7 cellular contexts compared by ENCODE assay signal in the genomic region with DNA sequence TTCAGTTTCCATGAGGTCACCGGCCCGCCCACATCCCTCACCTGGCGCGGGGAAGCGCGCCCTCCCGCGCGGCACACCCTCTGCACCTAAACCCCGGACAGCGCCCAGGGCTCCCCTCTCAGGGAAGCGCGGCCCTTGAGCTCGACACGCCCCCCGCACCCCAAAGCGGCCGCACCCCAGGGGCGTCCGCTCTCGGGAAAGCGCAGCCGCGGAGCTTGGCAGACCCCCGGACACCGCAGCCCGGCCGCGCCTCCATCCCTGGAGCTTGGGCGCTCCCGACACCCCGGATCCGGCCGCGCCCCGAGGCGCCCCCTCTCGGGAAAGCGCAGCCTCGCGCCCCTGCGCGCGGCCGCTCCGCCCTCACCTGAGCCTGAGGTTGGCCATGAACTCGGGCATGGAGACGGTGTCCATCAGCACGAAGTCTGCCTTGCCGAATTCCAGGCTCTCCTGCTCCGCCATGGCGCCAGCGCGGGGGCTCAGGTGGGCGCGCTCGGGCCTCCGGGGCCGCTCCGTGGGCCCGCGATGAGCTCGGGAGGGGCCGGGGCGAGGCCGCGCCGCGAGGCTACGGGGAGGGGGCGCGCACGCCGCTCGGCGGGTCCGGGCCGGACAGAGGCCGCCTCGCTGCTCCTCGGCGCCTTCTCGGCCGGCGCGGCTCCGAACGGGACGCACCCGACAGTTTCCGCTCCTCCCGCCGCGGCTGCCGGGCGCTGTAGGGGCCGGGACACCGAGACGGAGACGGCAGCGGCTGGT. TPM values are rescaled to one million over a fixed set of nuclear protein-coding genes. Genes with fewer than 3 reads are reported as not detected.
DNase-seq lines count a peak whose midpoint lies in the region; ATAC-seq and TF ChIP-seq lines count a peak whose summit lies in the region.

MYO1D (minus strand) TSS at position 711 of the 750 bp plus-strand sequence; CDS start at position 459, 252 bp downstream.

- ATAC-seq in HG02970 (IDR thresholded peaks at IDR 0.05; ENCODE audit: low FRiP score, unreplicated experiment), result peak; percentile 55
- peak; percentile 63 for ATAC-seq in stimulated activated naive CD8-positive, alpha-beta T cell treated with anti-CD3 and anti-CD28 coated beads, Interleukin-15, amount 100 ng/mL, for 72 hours

- peak; percentile 37 to 83 for DNase-seq in NCI-H526 (lab: John Stamatoyannopoulos, UW)
- DNase-seq in activated T-cell treated with anti-CD3 and anti-CD28 coated beads, Interleukin-2, amount 50 U/mL, for 24 hours, result peak; percentile 80
- DNase-seq in fibroblast of mammary gland (ENCODE audit: low read depth), result no peak
- DNase-seq in neural crest cell (ENCODE audit: low read depth, low spot score), result peak; percentile 26
- DNase-seq in stimulated activated naive CD8-positive, alpha-beta T cell treated with anti-CD3 and anti-CD28 coated beads, Interleukin-15, amount 100 ng/mL, for 72 hours, result peak; percentile 68 to 70

- H3K4me1 Mint-ChIP-seq in activated T-cell treated with anti-CD3 and anti-CD28 coated beads, Interleukin-2, amount 50 U/mL, for 24 hours (ENCODE audit: low read depth), result peaks cover 25% of the 10 kb centered on the region
- H3K4me1 Mint-ChIP-seq in neural crest cell, result peaks cover 17% of the 10 kb centered on the region
- H3K4me1 Mint-ChIP-seq in stimulated activated naive CD8-positive, alpha-beta T cell treated with anti-CD3 and anti-CD28 coated beads, Interleukin-15, amount 100 ng/mL, for 72 hours, result peaks cover 8% of the 10 kb centered on the region

- peak within 1 kb of the TSS; percentile 80 for H3K4me3 Mint-ChIP-seq in activated T-cell treated with anti-CD3 and anti-CD28 coated beads, Interleukin-2, amount 50 U/mL, for 24 hours
- H3K4me3 Mint-ChIP-seq in neural crest cell, result peak within 1 kb of the TSS; percentile 92
- peak within 1 kb of the TSS; percentile 87 to 90 for H3K4me3 Mint-ChIP-seq in stimulated activated naive CD8-positive, alpha-beta T cell treated with anti-CD3 and anti-CD28 coated beads, Interleukin-15, amount 100 ng/mL, for 72 hours

- no peaks in the 10 kb centered on the region for H3K9me3 Mint-ChIP-seq in activated T-cell treated with anti-CD3 and anti-CD28 coated beads, Interleukin-2, amount 50 U/mL, for 24 hours
- no peaks in the 10 kb centered on the region for H3K9me3 Mint-ChIP-seq in neural crest cell
- no peaks in the 10 kb centered on the region for H3K9me3 Mint-ChIP-seq in stimulated activated naive CD8-positive, alpha-beta T cell treated with anti-CD3 and anti-CD28 coated beads, Interleukin-15, amount 100 ng/mL, for 72 hours

- TF ChIP-seq CTCF in fibroblast of mammary gland (conservative IDR thresholded peaks at IDR 0.05; ENCODE audit: control insufficient read depth, insufficient read depth, low read depth, low read length) (no peak), neural crest cell (conservative IDR thresholded peaks at IDR 0.05) (peak; percentile 54)

- H3K36me3 Mint-ChIP-seq in activated T-cell treated with anti-CD3 and anti-CD28 coated beads, Interleukin-2, amount 50 U/mL, for 24 hours (ENCODE audit: low read depth), result no peaks in the 10 kb centered on the region
- H3K36me3 Mint-ChIP-seq in neural crest cell (ENCODE audit: low read depth), result no peaks in the 10 kb centered on the region

- H3K4me3 ChIP-seq in fibroblast of mammary gland (ENCODE audit: control insufficient read depth, low read depth, low read length), result peak within 1 kb of the TSS; percentile 73

- H3K27ac Mint-ChIP-seq in activated T-cell treated with anti-CD3 and anti-CD28 coated beads, Interleukin-2, amount 50 U/mL, for 24 hours, result peak within 1 kb of the TSS; percentile 80
- H3K27ac Mint-ChIP-seq in neural crest cell (ENCODE audit: unreplicated experiment), result no peak within 1 kb of the TSS
- peak within 1 kb of the TSS; percentile 35 to 59 for H3K27ac Mint-ChIP-seq in stimulated activated naive CD8-positive, alpha-beta T cell treated with anti-CD3 and anti-CD28 coated beads, Interleukin-15, amount 100 ng/mL, for 72 hours

- peak; percentile 41 for TF ChIP-seq POLR2A in GM18526 (IDR thresholded peaks at IDR 0.05; ENCODE audit: extremely low read depth, insufficient read length)

- H3K27me3 Mint-ChIP-seq in activated T-cell treated with anti-CD3 and anti-CD28 coated beads, Interleukin-2, amount 50 U/mL, for 24 hours, result no peaks in the 10 kb centered on the region
- peaks cover 58% of the 10 kb centered on the region for H3K27me3 Mint-ChIP-seq in neural crest cell (ENCODE audit: low read depth)
- H3K27me3 Mint-ChIP-seq in stimulated activated naive CD8-positive, alpha-beta T cell treated with anti-CD3 and anti-CD28 coated beads, Interleukin-15, amount 100 ng/mL, for 72 hours, result peaks cover 7% of the 10 kb centered on the region

RNA-seq across cellular contexts. Expression of gene MYO1D, which starts in this region (rescaled TPM):
- total RNA-seq in neural crest cell, result 9.1 and 11.9 TPM in 2 replicates
